2 cellular contexts compared by ENCODE assay signal in genomic region chr5:87229780-87230179, GRCh38.
TF ChIP-seq lines count a peak whose summit lies in the region.

No MANE protein-coding gene starts in this region.

TF ChIP-seq in GM12878, 131 proteins besides CTCF, POLR2A, EP300 and RAD21:
- TF ChIP-seq GABPA (IDR thresholded peaks at IDR 0.05; ENCODE audit: low read depth) (no peak), LARP7 (IDR thresholded peaks at IDR 0.05) (no peak), ZNF622 (IDR thresholded peaks at IDR 0.05) (no peak)

TF ChIP-seq in GM23338, 12 proteins besides CTCF, POLR2A, EP300 and RAD21:
- TF ChIP-seq, protein P1, sequence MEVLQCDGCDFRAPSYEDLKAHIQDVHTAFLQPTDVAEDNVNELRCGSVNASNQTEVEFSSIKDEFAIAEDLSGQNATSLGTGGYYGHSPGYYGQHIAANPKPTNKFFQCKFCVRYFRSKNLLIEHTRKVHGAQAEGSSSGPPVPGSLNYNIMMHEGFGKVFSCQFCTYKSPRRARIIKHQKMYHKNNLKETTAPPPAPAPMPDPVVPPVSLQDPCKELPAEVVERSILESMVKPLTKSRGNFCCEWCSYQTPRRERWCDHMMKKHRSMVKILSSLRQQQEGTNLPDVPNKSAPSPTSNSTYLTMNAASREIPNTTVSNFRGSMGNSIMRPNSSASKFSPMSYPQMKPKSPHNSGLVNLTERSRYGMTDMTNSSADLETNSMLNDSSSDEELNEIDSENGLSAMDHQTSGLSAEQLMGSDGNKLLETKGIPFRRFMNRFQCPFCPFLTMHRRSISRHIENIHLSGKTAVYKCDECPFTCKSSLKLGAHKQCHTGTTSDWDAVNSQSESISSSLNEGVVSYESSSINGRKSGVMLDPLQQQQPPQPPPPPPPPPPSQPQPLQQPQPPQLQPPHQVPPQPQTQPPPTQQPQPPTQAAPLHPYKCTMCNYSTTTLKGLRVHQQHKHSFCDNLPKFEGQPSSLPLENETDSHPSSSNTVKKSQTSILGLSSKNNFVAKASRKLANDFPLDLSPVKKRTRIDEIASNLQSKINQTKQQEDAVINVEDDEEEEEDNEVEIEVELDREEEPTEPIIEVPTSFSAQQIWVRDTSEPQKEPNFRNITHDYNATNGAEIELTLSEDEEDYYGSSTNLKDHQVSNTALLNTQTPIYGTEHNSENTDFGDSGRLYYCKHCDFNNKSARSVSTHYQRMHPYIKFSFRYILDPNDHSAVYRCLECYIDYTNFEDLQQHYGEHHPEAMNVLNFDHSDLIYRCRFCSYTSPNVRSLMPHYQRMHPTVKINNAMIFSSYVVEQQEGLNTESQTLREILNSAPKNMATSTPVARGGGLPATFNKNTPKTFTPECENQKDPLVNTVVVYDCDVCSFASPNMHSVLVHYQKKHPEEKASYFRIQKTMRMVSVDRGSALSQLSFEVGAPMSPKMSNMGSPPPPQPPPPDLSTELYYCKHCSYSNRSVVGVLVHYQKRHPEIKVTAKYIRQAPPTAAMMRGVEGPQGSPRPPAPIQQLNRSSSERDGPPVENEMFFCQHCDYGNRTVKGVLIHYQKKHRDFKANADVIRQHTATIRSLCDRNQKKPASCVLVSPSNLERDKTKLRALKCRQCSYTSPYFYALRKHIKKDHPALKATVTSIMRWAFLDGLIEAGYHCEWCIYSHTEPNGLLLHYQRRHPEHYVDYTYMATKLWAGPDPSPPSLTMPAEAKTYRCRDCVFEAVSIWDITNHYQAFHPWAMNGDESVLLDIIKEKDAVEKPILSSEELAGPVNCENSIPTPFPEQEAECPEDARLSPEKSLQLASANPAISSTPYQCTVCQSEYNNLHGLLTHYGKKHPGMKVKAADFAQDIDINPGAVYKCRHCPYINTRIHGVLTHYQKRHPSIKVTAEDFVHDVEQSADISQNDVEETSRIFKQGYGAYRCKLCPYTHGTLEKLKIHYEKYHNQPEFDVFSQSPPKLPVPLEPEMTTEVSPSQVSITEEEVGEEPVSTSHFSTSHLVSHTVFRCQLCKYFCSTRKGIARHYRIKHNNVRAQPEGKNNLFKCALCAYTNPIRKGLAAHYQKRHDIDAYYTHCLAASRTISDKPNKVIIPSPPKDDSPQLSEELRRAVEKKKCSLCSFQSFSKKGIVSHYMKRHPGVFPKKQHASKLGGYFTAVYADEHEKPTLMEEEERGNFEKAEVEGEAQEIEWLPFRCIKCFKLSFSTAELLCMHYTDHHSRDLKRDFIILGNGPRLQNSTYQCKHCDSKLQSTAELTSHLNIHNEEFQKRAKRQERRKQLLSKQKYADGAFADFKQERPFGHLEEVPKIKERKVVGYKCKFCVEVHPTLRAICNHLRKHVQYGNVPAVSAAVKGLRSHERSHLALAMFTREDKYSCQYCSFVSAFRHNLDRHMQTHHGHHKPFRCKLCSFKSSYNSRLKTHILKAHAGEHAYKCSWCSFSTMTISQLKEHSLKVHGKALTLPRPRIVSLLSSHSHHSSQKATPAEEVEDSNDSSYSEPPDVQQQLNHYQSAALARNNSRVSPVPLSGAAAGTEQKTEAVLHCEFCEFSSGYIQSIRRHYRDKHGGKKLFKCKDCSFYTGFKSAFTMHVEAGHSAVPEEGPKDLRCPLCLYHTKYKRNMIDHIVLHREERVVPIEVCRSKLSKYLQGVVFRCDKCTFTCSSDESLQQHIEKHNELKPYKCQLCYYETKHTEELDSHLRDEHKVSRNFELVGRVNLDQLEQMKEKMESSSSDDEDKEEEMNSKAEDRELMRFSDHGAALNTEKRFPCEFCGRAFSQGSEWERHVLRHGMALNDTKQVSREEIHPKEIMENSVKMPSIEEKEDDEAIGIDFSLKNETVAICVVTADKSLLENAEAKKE (CRISPR knock-in tag; IDR thresholded peaks at IDR 0.05), result no peak
- TF ChIP-seq ZNF331 (CRISPR knock-in tag; IDR thresholded peaks at IDR 0.05; ENCODE audit: low read depth), result no peak
- no peak for TF ChIP-seq POLR2AphosphoS5 (IDR thresholded peaks at IDR 0.05; ENCODE audit: low read depth)
- TF ChIP-seq REST (IDR thresholded peaks at IDR 0.05; ENCODE audit: unreplicated experiment), result no peak
- TF ChIP-seq, protein P2, sequence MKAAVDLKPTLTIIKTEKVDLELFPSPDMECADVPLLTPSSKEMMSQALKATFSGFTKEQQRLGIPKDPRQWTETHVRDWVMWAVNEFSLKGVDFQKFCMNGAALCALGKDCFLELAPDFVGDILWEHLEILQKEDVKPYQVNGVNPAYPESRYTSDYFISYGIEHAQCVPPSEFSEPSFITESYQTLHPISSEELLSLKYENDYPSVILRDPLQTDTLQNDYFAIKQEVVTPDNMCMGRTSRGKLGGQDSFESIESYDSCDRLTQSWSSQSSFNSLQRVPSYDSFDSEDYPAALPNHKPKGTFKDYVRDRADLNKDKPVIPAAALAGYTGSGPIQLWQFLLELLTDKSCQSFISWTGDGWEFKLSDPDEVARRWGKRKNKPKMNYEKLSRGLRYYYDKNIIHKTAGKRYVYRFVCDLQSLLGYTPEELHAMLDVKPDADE (IDR thresholded peaks at IDR 0.05), result no peak
- no peak for TF ChIP-seq CREB1 (CRISPR knock-in tag; IDR thresholded peaks at IDR 0.05; ENCODE audit: low read depth)
- TF ChIP-seq ZNF114 (CRISPR knock-in tag; IDR thresholded peaks at IDR 0.05), result no peak
- no peak for TF ChIP-seq NANOG (IDR thresholded peaks at IDR 0.05; ENCODE audit: borderline replicate concordance)
- no peak for TF ChIP-seq EZH2 (IDR thresholded peaks at IDR 0.05; ENCODE audit: low read depth, unreplicated experiment)
- no peak for TF ChIP-seq JUNB (IDR thresholded peaks at IDR 0.05; ENCODE audit: unreplicated experiment)
- TF ChIP-seq EZH2phosphoT487 (IDR thresholded peaks at IDR 0.05; ENCODE audit: unreplicated experiment), result no peak
- TF ChIP-seq STAT1 (IDR thresholded peaks at IDR 0.05; ENCODE audit: unreplicated experiment), result no peak
TF ChIP-seq in GM23338: peak in this region for 0.
